19 cellular contexts compared by ENCODE assay signal in genomic region chr1:226322986-226323385, GRCh38. TPM values are rescaled to one million over a fixed set of nuclear protein-coding genes. Genes with fewer than 3 reads are reported as not detected.
A peak's percentile ranks its signal among the peaks of the same experiment; 100 is the strongest.
DNase-seq lines count a peak whose midpoint lies in the region; ATAC-seq, FAIRE-seq and TF ChIP-seq lines count a peak whose summit lies in the region.
"Had no signal": no experiment of that assay in that cellular context is flagged by ENCODE, and none has a peak within 500 bp of the region (broad histone marks: within the 10 kb centered on the region; RNA-seq: fewer than 3 reads in every experiment).

No MANE protein-coding gene starts in this region.

- ATAC-seq in PC-3: peak; percentile 63
- no peak for ATAC-seq in GM21786 (IDR thresholded peaks at IDR 0.05; ENCODE audit: unreplicated experiment)

- intact Hi-C loops in Calu3 (cut with micrococcal nuclease; ENCODE audit: unreplicated experiment): no loop called here
- intact Hi-C loops in PC-3 (cut with micrococcal nuclease): no loop called here
- intact Hi-C loops in OCI-LY7 (cut with micrococcal nuclease; ENCODE audit: unreplicated experiment): no loop called here

- no peak overlapping the region for H2AFZ ChIP-seq in PC-3 (ENCODE audit: low read length)
- no peak overlapping the region for H2AFZ ChIP-seq in OCI-LY7 (ENCODE audit: low read length)
- no peak overlapping the region for H2AFZ ChIP-seq in Karpas-422 (ENCODE audit: low read length)

- H3K27ac ChIP-seq in PC-3 (ENCODE audit: low read length) (no peak overlapping the region), OCI-LY7 (ENCODE audit: low read depth, low read length, poor library complexity, severe bottlenecking) (no peak overlapping the region), Karpas-422 (ENCODE audit: low read length) (no peak overlapping the region)
- H3K27ac ChIP-seq: HL-60 had no signal

- POLR2A ChIA-PET in PC-3 (lab: Charles Lee; ENCODE audit: unreplicated experiment) (no interaction called here), OCI-LY7 (lab: Charles Lee) (interaction anchor here (0.6 to 2.8 kb wide), 3 partner anchors 10 to 88 kb away, joined by 3 to 15 read pairs (median 4); no protein-coding TSS in a partner anchor)

- H3K9ac ChIP-seq in PC-3 (ENCODE audit: low read length) (no peak overlapping the region), Karpas-422 (ENCODE audit: low read length) (no peak overlapping the region)

- no peaks in the 10 kb centered on the region for H3K9me2 ChIP-seq in PC-3 (replicated peaks; ENCODE audit: low read length)
- H3K9me2 ChIP-seq in OCI-LY7 (ENCODE audit: insufficient read depth, low read length): no peaks in the 10 kb centered on the region
- H3K9me2 ChIP-seq in Karpas-422 (replicated peaks; ENCODE audit: insufficient read depth, low read length): no peaks in the 10 kb centered on the region

- BruUV-seq in Calu3 (replicated peaks; lab: Mats Ljungman, UMichigan) (no TSS peak), PC-3 (replicated peaks; lab: Mats Ljungman, UMichigan) (no TSS peak), OCI-LY7 (replicated peaks; lab: Mats Ljungman, UMichigan) (no TSS peak)

- no peak overlapping the region for H3K4me3 Mint-ChIP-seq in Calu3 (ENCODE audit: low read depth, unreplicated experiment)
- H3K4me3 Mint-ChIP-seq: B cell; CD4-positive, alpha-beta T cell; HFFc6 had no signal

- no peaks in the 10 kb centered on the region for H3K27me3 ChIP-seq in PC-3 (ENCODE audit: low read length)
- H3K27me3 ChIP-seq in bronchial epithelial cell (ENCODE audit: control insufficient read depth, insufficient read depth, low read length): no peaks in the 10 kb centered on the region
- H3K27me3 ChIP-seq in Karpas-422 (ENCODE audit: low read length): no peaks in the 10 kb centered on the region

- CTCF ChIA-PET in Calu3 (lab: Charles Lee): interaction anchor here (0.6 kb wide), 1 partner anchor 266 kb away, joined by 3 read pairs; no protein-coding TSS in a partner anchor
- CTCF ChIA-PET in PC-3 (lab: Charles Lee): interaction anchor here (1.3 kb wide), 1 partner anchor 10 kb away, joined by 4 read pairs; no protein-coding TSS in a partner anchor
- CTCF ChIA-PET in OCI-LY7 (lab: Charles Lee; ENCODE audit: unreplicated experiment): no interaction called here

- peaks cover 8% of the 10 kb centered on the region for H3K4me1 Mint-ChIP-seq in Calu3 (ENCODE audit: low read depth, unreplicated experiment)
- H3K4me1 Mint-ChIP-seq: B cell had no signal

- H3K36me3 Mint-ChIP-seq in Calu3 (ENCODE audit: insufficient read depth, unreplicated experiment): no peaks in the 10 kb centered on the region

- no peak for FAIRE-seq in bronchial epithelial cell (lab: Jason Lieb, UNC)
- FAIRE-seq: A204.1, GM19239, H1 had no signal

- no peaks in the 10 kb centered on the region for H3K27me3 Mint-ChIP-seq in Calu3 (ENCODE audit: unreplicated experiment)

- H3K79me2 ChIP-seq in PC-3 (ENCODE audit: low read length): no peaks in the 10 kb centered on the region
- no peaks in the 10 kb centered on the region for H3K79me2 ChIP-seq in OCI-LY7 (ENCODE audit: insufficient read depth, low read depth, low read length)
- H3K79me2 ChIP-seq in Karpas-422 (ENCODE audit: low read length): no peaks in the 10 kb centered on the region

- no peaks in the 10 kb centered on the region for H3K36me3 ChIP-seq in PC-3 (ENCODE audit: low read depth, low read length)
- H3K36me3 ChIP-seq in bronchial epithelial cell (ENCODE audit: control insufficient read depth, insufficient read depth, low read length): no peaks in the 10 kb centered on the region
- H3K36me3 ChIP-seq in OCI-LY7 (ENCODE audit: insufficient read depth, low read length): no peaks in the 10 kb centered on the region
- H3K36me3 ChIP-seq in Karpas-422 (ENCODE audit: insufficient read depth, low read length): no peaks in the 10 kb centered on the region

- H3K9me3 ChIP-seq in PC-3 (ENCODE audit: low read length) (no peaks in the 10 kb centered on the region), OCI-LY7 (ENCODE audit: low read length) (0 out of 2 replicates have a peak, but pooled peaks cover 4% of the 10 kb centered on the region), Karpas-422 (ENCODE audit: low read length) (no peaks in the 10 kb centered on the region; the same call in 1 of the 2 replicates)

- H3F3A ChIP-seq in PC-3 (ENCODE audit: low read length, unreplicated experiment): no peaks in the 10 kb centered on the region

- H3K4me2 ChIP-seq in PC-3 (ENCODE audit: low read length): 0 out of 2 replicates have a peak overlapping the region, but pooled peaks have one; percentile 14
- no peak overlapping the region for H3K4me2 ChIP-seq in OCI-LY7 (ENCODE audit: low read length)
- H3K4me2 ChIP-seq in Karpas-422 (ENCODE audit: low read depth, low read length, poor library complexity, severe bottlenecking): no peak overlapping the region

- H3K9me3 Mint-ChIP-seq in Calu3 (ENCODE audit: low read depth, unreplicated experiment): no peaks in the 10 kb centered on the region
- H3K9me3 Mint-ChIP-seq: CD4-positive, alpha-beta T cell; HFFc6 had no signal

- no peaks in the 10 kb centered on the region for H4K20me1 ChIP-seq in PC-3 (ENCODE audit: low read length)
- H4K20me1 ChIP-seq in OCI-LY7 (ENCODE audit: insufficient read depth, low read length): no peaks in the 10 kb centered on the region
- H4K20me1 ChIP-seq in Karpas-422 (ENCODE audit: insufficient read depth, low read depth, low read length): no peaks in the 10 kb centered on the region

- DNase-seq in Calu3: peak; percentile 25
- peak; percentile 95 for DNase-seq in PC-3
- peak; percentile 37 for DNase-seq in bronchial epithelial cell (ENCODE audit: low read depth)
- peak; percentile 33 for DNase-seq in mesenteric fat pad (ENCODE audit: low spot score)
- DNase-seq in OCI-LY7 (ENCODE audit: low spot score): no peak
- DNase-seq in Karpas-422: no peak
- DNase-seq: C1 segment of cervical spinal cord; CD4-positive, alpha-beta T cell; DND-41; GF-D8; HCEC 1CT; HFFc6; KBM-7 had no signal

- H3K27ac Mint-ChIP-seq in Calu3 (ENCODE audit: unreplicated experiment): no peak overlapping the region
- H3K27ac Mint-ChIP-seq: B cell; CD4-positive, alpha-beta T cell; HFFc6 had no signal

- no peak overlapping the region for H3K4me3 ChIP-seq in PC-3 (ENCODE audit: low read length)
- no peak overlapping the region for H3K4me3 ChIP-seq in bronchial epithelial cell (ENCODE audit: low read depth, low read length)
- no peak overlapping the region for H3K4me3 ChIP-seq in OCI-LY7 (ENCODE audit: low read depth, low read length, poor library complexity, severe bottlenecking)
- H3K4me3 ChIP-seq in Karpas-422 (ENCODE audit: low read length): no peak overlapping the region

- TF ChIP-seq CTCF in Calu3 (IDR thresholded peaks at IDR 0.05; ENCODE audit: unreplicated experiment): no peak
- no peak for TF ChIP-seq CTCF in PC-3 (conservative IDR thresholded peaks at IDR 0.05; ENCODE audit: low read depth, low read length)
- no peak for TF ChIP-seq CTCF in bronchial epithelial cell (IDR thresholded peaks at IDR 0.05; ENCODE audit: insufficient read depth, low read length, severe bottlenecking)
- no peak for TF ChIP-seq CTCF in OCI-LY7 (conservative IDR thresholded peaks at IDR 0.05; ENCODE audit: low read length)

- H3K4me1 ChIP-seq in PC-3 (ENCODE audit: insufficient read depth, low read length) (peaks cover 19% of the 10 kb centered on the region), OCI-LY7 (ENCODE audit: insufficient read depth, low read length, poor library complexity, severe bottlenecking) (no peaks in the 10 kb centered on the region), Karpas-422 (ENCODE audit: low read length) (no peaks in the 10 kb centered on the region)

RNA-seq across cellular contexts. Expression of gene LIN9, which starts 14.0 kb away (rescaled TPM):
- total RNA-seq in Calu3 (2022): 13.6 and 14.3 TPM in 2 replicates
- 21.9 and 25.3 TPM in 2 replicates for total RNA-seq in PC-3 (2014; rRNA removed)
- total RNA-seq in bronchial epithelial cell: 2.6 and 3.2 TPM in 2 replicates
- total RNA-seq in mesenteric fat pad: 1.3 TPM
- 17.2 and 19.7 TPM in 2 replicates for total RNA-seq in OCI-LY7 (2014; rRNA removed; shearing (Covaris generic))
- 20.1 and 22.4 TPM in 2 replicates for total RNA-seq in OCI-LY7 (2022)
- total RNA-seq in Karpas-422 (2014; rRNA removed; shearing (Covaris generic); ENCODE audit: low replicate concordance): 7.8 and 22.0 TPM in 2 replicates

Comparison
In these comparisons a context has a peak if more than half of its experiments do, and no peak if none do; other contexts are left out.
1. DNase-seq: peak in Calu3 (single experiment), PC-3 (single experiment), bronchial epithelial cell (single experiment) and mesenteric fat pad (single experiment); none in OCI-LY7 (single experiment) and Karpas-422 (single experiment).